In the genomic region with DNA sequence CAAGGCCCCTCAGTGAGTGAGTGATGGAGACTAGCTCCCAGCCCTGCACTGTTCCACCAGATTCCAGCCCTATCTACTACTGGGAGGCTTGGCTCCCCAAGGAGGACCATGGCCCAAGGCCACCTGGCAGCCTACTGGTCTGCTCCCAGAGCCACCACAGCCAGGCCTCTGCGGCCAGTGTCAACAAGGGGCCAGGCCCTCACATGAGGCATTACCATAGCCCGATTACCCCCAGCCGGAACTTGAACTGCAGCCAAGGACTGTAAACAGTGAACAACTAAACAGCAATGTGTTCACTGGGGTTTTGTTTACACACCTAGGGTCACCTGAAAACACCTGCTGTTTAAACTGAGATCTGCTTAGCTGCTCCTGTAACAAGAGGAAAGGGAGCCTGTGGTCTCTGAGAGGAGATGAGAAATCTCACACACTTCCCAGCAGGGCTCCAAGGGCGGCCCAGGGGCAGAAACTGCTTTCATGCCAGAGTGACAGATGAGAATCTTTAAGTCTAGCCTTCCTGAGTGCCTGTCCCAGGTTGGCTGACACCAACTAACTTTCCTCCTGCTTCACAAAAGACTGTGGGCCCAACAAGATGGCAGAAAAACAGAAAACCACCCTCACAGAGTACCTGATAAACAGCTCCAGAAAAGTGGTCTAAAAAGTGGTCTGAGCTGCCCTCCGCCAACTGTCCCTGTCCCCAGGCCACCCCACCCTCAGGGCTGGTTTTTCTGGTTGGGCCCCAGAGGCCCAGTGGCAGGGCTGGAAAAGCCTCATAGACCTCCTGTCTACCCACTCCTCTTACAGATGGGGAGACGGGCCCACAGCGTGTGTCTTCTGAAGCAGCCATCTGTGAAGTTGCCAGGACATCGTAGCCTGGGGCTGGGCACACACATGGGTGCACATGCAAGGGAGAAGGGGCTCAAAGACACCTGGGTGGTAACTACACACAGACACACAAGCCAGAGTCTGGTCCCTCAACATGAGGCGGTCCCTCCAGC, we compare ENCODE assay signal across 8 cellular contexts. TPM values are rescaled to one million over a fixed set of nuclear protein-coding genes. Genes with fewer than 3 reads are reported as not detected.
DNase-seq lines count a peak whose midpoint lies in the region; ATAC-seq and TF ChIP-seq lines count a peak whose summit lies in the region.

No MANE protein-coding gene starts in this region.

- 89% methylated on average over 9 of the region's 9 CpGs for WGBS in endodermal cell (ENCODE audit: insufficient coverage in 1 of 2, insufficient read length in 1 of 2), 2 experiments

- H3K4me1 Mint-ChIP-seq in endodermal cell: peaks cover 9% of the 10 kb centered on the region
- H3K4me1 Mint-ChIP-seq in nephron progenitor cell: no peaks in the 10 kb centered on the region

- no peak overlapping the region for H3K9ac ChIP-seq in endodermal cell (ENCODE audit: extremely low read depth, low read length, poor library complexity, severe bottlenecking)

- H3K4me3 Mint-ChIP-seq in endodermal cell (no peak overlapping the region), nephron progenitor cell (no peak overlapping the region)

- H3K27me3 ChIP-seq in endodermal cell (ENCODE audit: control insufficient read depth, insufficient read depth, low read length, poor library complexity, severe bottlenecking): no peaks in the 10 kb centered on the region

- intact Hi-C loops in posterior vena cava (cut with DNase I): no loop called here

- no peaks in the 10 kb centered on the region for H3K27me3 Mint-ChIP-seq in endodermal cell (ENCODE audit: insufficient read depth)
- peaks cover 6% of the 10 kb centered on the region for H3K27me3 Mint-ChIP-seq in nephron progenitor cell (ENCODE audit: low read depth, poor library complexity)

- peaks cover 17% of the 10 kb centered on the region for H3K36me3 ChIP-seq in endodermal cell (ENCODE audit: control insufficient read depth, insufficient read depth, low read length)

- H3K27ac Mint-ChIP-seq in endodermal cell (peak overlapping the region; percentile 79), nephron progenitor cell (no peak overlapping the region)

- peaks cover 5% of the 10 kb centered on the region for H3K4me1 ChIP-seq in endodermal cell (ENCODE audit: control insufficient read depth, insufficient read depth, low read length)

- TF ChIP-seq CTCF in endodermal cell (conservative IDR thresholded peaks at IDR 0.05) (no peak), foreskin fibroblast (IDR thresholded peaks at IDR 0.05; ENCODE audit: low read depth, low read length) (no peak), nephron progenitor cell (IDR thresholded peaks at IDR 0.05) (no peak)

- no peaks in the 10 kb centered on the region for H3K9me3 ChIP-seq in endodermal cell (ENCODE audit: control insufficient read depth, low read length)

- H3K4me3 ChIP-seq in endodermal cell (ENCODE audit: low read length) (no peak overlapping the region), foreskin fibroblast (ENCODE audit: low read depth in 1 of 2, low read length in 2 of 2) (no peak overlapping the region)

- H3K36me3 Mint-ChIP-seq in endodermal cell (ENCODE audit: low read depth) (peaks cover 52% of the 10 kb centered on the region), nephron progenitor cell (ENCODE audit: low read depth) (peaks cover 34% of the 10 kb centered on the region)

- ATAC-seq in HG02884 (IDR thresholded peaks at IDR 0.05; ENCODE audit: unreplicated experiment) (no peak), GM21381 (IDR thresholded peaks at IDR 0.05; ENCODE audit: unreplicated experiment) (no peak)

- no peaks in the 10 kb centered on the region for H3K9me3 Mint-ChIP-seq in endodermal cell
- no peaks in the 10 kb centered on the region for H3K9me3 Mint-ChIP-seq in nephron progenitor cell

- DNase-seq in ELF-1 (ENCODE audit: low read depth, low spot score) (peak; percentile 75), NCI-H2196 (lab: John Stamatoyannopoulos, UW; ENCODE audit: unreplicated experiment) (peak; percentile 98), endodermal cell (peak; percentile 61), posterior vena cava (ENCODE audit: low spot score) (peak; percentile 92), foreskin fibroblast (no peak), nephron progenitor cell (no peak)

- no peak overlapping the region for H3K27ac ChIP-seq in endodermal cell (ENCODE audit: low read depth, low read length)

RNA-seq across cellular contexts. Expression of a gene that starts 28.8 kb away (rescaled TPM):
- total RNA-seq in endodermal cell (10 to 100 TPM; 10.5 to 12.8 TPM), posterior vena cava (100 to 1,000 TPM in 1 of 2 donors, 10 to 100 TPM in 1; 77.5 to 102 TPM)
- polyA plus RNA-seq in endodermal cell (2013, experiment 1 of 2): 11.5 TPM
- polyA plus RNA-seq in endodermal cell (2013, experiment 2 of 2): 11.3 TPM

Comparison
In these comparisons a context has a peak if more than half of its experiments do, and no peak if none do; other contexts are left out.
1. DNase-seq: peak in ELF-1 (single experiment), NCI-H2196 (single experiment), endodermal cell (single experiment) and posterior vena cava (single experiment); none in foreskin fibroblast (0 of 2) and nephron progenitor cell (single experiment).
2. RNA of a gene that starts 28.8 kb away (total RNA-seq): 77.5 to 102 TPM in posterior vena cava; 10.5 to 12.8 TPM in endodermal cell; every median in the first group is over 4 times any median in the second.